9 cellular contexts compared by ENCODE assay signal in the genomic region with DNA sequence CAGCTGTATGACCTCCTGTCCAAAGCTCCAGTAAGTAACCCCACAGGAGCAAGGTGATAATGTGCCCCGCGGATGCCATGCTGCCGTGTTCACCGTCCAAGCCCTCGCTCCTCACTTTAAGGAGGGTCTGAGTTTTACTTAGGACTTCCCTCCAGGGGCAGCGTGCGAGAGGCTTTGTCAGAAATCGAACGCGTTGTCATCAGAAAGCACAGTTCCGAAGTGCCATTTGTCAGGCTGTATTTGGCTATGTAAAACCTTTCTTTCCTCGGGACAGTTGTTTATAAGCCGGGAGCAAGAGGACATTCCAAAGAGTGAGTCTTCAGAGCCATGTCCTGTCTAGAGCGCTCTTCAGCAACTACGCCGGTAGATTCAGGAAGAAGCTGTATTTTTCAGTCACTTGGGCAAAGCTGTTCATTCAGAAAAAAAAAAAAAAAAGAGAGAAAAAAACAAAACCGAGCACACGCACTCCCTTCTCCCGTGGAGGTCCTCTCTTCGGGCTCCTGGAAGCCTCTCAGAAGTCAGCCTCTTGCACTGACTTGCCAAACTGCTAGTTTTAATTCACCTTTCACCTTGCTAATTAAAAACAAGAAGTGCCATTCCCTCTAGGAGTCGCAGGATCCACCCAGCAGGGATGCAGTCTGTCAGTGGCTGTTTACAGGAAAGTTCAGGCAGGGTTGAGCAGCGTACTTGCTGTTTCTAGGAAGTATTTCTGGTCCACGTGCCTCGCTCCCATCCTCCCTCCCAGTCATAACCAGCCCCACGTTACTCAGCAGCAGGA. TPM values are rescaled to one million over a fixed set of nuclear protein-coding genes. Genes with fewer than 3 reads are reported as not detected.
DNase-seq lines count a peak whose midpoint lies in the region; ATAC-seq and TF ChIP-seq lines count a peak whose summit lies in the region.
"Had no signal": no experiment of that assay in that cellular context is flagged by ENCODE, and none has a peak within 500 bp of the region (broad histone marks: within the 10 kb centered on the region; RNA-seq: fewer than 3 reads in every experiment).

SEMA3E (minus strand) TSS at position 676 of the 778 bp plus-strand sequence.

- CTCF ChIA-PET in Calu3 (lab: Charles Lee) = interaction anchor here (0.6 kb wide), 1 partner anchor 284 kb away, joined by 3 read pairs; no protein-coding TSS in a partner anchor

- peaks cover 15% of the 10 kb centered on the region for H3K36me3 Mint-ChIP-seq in Calu3 (ENCODE audit: insufficient read depth, unreplicated experiment)
- no peaks in the 10 kb centered on the region for H3K36me3 Mint-ChIP-seq in osteocyte (ENCODE audit: unreplicated experiment)

- H3K27me3 Mint-ChIP-seq in Calu3 (ENCODE audit: unreplicated experiment) (no peaks in the 10 kb centered on the region), osteocyte (ENCODE audit: unreplicated experiment) (peaks cover 5% of the 10 kb centered on the region)

- ATAC-seq in GM18870 (IDR thresholded peaks at IDR 0.05; ENCODE audit: unreplicated experiment) = no peak

- no TSS peak for BruUV-seq in Calu3 (replicated peaks; lab: Mats Ljungman, UMichigan)

- DNase-seq in Calu3 (peak; percentile 27), NCI-H69 (lab: John Stamatoyannopoulos, UW) (peak; percentile 87), fibroblast of mammary gland (ENCODE audit: low read depth) (peak; percentile 34), osteocyte (ENCODE audit: extremely low spot score, unreplicated experiment) (no peak), GOT3 (lab: John Stamatoyannopoulos, UW) (no peak), NCI-H774 (lab: John Stamatoyannopoulos, UW) (no peak)
- DNase-seq in effector CD4-positive, alpha-beta T cell = no peak

- H3K4me1 Mint-ChIP-seq in Calu3 (ENCODE audit: low read depth, unreplicated experiment) (peaks cover 31% of the 10 kb centered on the region), osteocyte (ENCODE audit: unreplicated experiment) (peaks cover 14% of the 10 kb centered on the region)

- H3K4me3 ChIP-seq in fibroblast of mammary gland (ENCODE audit: control insufficient read depth, low read depth, low read length) = peak within 1 kb of the TSS; percentile 26

- TF ChIP-seq CTCF in Calu3 (IDR thresholded peaks at IDR 0.05; ENCODE audit: unreplicated experiment) = no peak
- no peak for TF ChIP-seq CTCF in fibroblast of mammary gland (conservative IDR thresholded peaks at IDR 0.05; ENCODE audit: control insufficient read depth, insufficient read depth, low read depth, low read length)
- peak; percentile 19 for TF ChIP-seq CTCF in osteocyte (IDR thresholded peaks at IDR 0.05)

- intact Hi-C loops in Calu3 (cut with micrococcal nuclease; ENCODE audit: unreplicated experiment) = loop anchor here (2.0 to 5.0 kb wide), 3 partner anchors 102 to 180 kb away; no protein-coding TSS in a partner anchor

- H3K4me3 Mint-ChIP-seq in Calu3 (ENCODE audit: low read depth, unreplicated experiment) (peak within 1 kb of the TSS; percentile 81), osteocyte (ENCODE audit: unreplicated experiment) (peak within 1 kb of the TSS; percentile 81)
- H3K4me3 Mint-ChIP-seq: dendritic cell treated with granulocyte-macrophage colony-stimulating factor and Interleukin-4, amounts not matched to agents 40 ng/mL and 50 ng/mL, for 4 days had no signal

- no peaks in the 10 kb centered on the region for H3K9me3 Mint-ChIP-seq in Calu3 (ENCODE audit: low read depth, unreplicated experiment)
- H3K9me3 Mint-ChIP-seq in osteocyte (ENCODE audit: unreplicated experiment) = no peaks in the 10 kb centered on the region
- H3K9me3 Mint-ChIP-seq: dendritic cell treated with granulocyte-macrophage colony-stimulating factor and Interleukin-4, amounts not matched to agents 40 ng/mL and 50 ng/mL, for 4 days had no signal

- H3K27ac Mint-ChIP-seq in Calu3 (ENCODE audit: unreplicated experiment) (peak within 1 kb of the TSS; percentile 86), osteocyte (ENCODE audit: unreplicated experiment) (peak within 1 kb of the TSS; percentile 52)
- H3K27ac Mint-ChIP-seq: dendritic cell treated with granulocyte-macrophage colony-stimulating factor and Interleukin-4, amounts not matched to agents 40 ng/mL and 50 ng/mL, for 4 days had no signal

RNA-seq across cellular contexts. Expression of gene SEMA3E, which starts in this region (rescaled TPM):
- 21.8 and 24.4 TPM in 2 replicates for total RNA-seq in Calu3 (2022)
- 1.6 and 2.5 TPM in 2 replicates for total RNA-seq in osteocyte

Comparison
In these comparisons a context has a peak if more than half of its experiments do, and no peak if none do; other contexts are left out.
1. DNase-seq: peak in Calu3 (single experiment), NCI-H69 (single experiment) and fibroblast of mammary gland (single experiment); none in osteocyte (single experiment), effector CD4-positive, alpha-beta T cell (single experiment), GOT3 (single experiment) and NCI-H774 (single experiment).